22 cellular contexts compared by ENCODE assay signal in genomic region chr3:171933441-171933840, GRCh38.
DNase-seq lines count a peak whose midpoint lies in the region; ATAC-seq, FAIRE-seq and TF ChIP-seq lines count a peak whose summit lies in the region.
"Had no signal": no experiment of that assay in that cellular context is flagged by ENCODE, and none has a peak within 500 bp of the region (broad histone marks: within the 10 kb centered on the region; RNA-seq: fewer than 3 reads in every experiment).

No MANE protein-coding gene starts in this region.

- H2AFZ ChIP-seq in astrocyte (ENCODE audit: low read depth, low read length): no peak overlapping the region

- H3K27ac ChIP-seq in astrocyte (ENCODE audit: low read depth, low read length): no peak overlapping the region
- H3K27ac ChIP-seq: 22Rv1, BLaER1, C4-2B had no signal

- H4K20me1 ChIP-seq in astrocyte (ENCODE audit: insufficient read depth, low read length): no peaks in the 10 kb centered on the region
- H4K20me1 ChIP-seq: BLaER1 had no signal

- no peak for FAIRE-seq in astrocyte (lab: Jason Lieb, UNC)
- FAIRE-seq: A204.1, GM19239, H54 had no signal

- H3K27ac Mint-ChIP-seq in astrocyte (ENCODE audit: unreplicated experiment): no peak overlapping the region
- H3K27ac Mint-ChIP-seq in naive thymus-derived CD8-positive, alpha-beta T cell: no peak overlapping the region
- H3K27ac Mint-ChIP-seq: B cell; CD8-positive, alpha-beta T cell; HFFc6 had no signal

- H3K4me3 Mint-ChIP-seq in astrocyte (ENCODE audit: unreplicated experiment): no peak overlapping the region
- H3K4me3 Mint-ChIP-seq in naive thymus-derived CD8-positive, alpha-beta T cell: no peak overlapping the region
- H3K4me3 Mint-ChIP-seq: B cell; CD4-positive, CD25-positive, alpha-beta regulatory T cell; CD8-positive, alpha-beta T cell; HFFc6 had no signal

- ATAC-seq in GM21825 (IDR thresholded peaks at IDR 0.05; ENCODE audit: unreplicated experiment) (no peak), HG02840 (IDR thresholded peaks at IDR 0.05; ENCODE audit: low FRiP score, unreplicated experiment) (no peak)
- no peak for ATAC-seq in naive thymus-derived CD8-positive, alpha-beta T cell
- ATAC-seq: CD8-positive, alpha-beta T cell had no signal

- H3K4me1 Mint-ChIP-seq in astrocyte (ENCODE audit: low read depth, unreplicated experiment): peaks cover 13% of the 10 kb centered on the region
- peaks cover 0 to 3% (median 0%) of the 10 kb centered on the region in 4 donors for H3K4me1 Mint-ChIP-seq in naive thymus-derived CD8-positive, alpha-beta T cell
- H3K4me1 Mint-ChIP-seq: B cell had no signal

- H3K27me3 Mint-ChIP-seq in astrocyte (ENCODE audit: low read depth, unreplicated experiment): no peaks in the 10 kb centered on the region
- H3K27me3 Mint-ChIP-seq in naive thymus-derived CD8-positive, alpha-beta T cell: peaks cover 0 to 8% (median 2%) of the 10 kb centered on the region in 5 donors

- POLR2A ChIA-PET in naive thymus-derived CD8-positive, alpha-beta T cell (lab: Charles Lee): no interaction called here

- H3K9me3 Mint-ChIP-seq in astrocyte (ENCODE audit: unreplicated experiment): no peaks in the 10 kb centered on the region
- H3K9me3 Mint-ChIP-seq in naive thymus-derived CD8-positive, alpha-beta T cell: no peaks in the 10 kb centered on the region
- H3K9me3 Mint-ChIP-seq: CD4-positive, CD25-positive, alpha-beta regulatory T cell; CD8-positive, alpha-beta T cell; HFFc6 had no signal

- H3K4me1 ChIP-seq in astrocyte (ENCODE audit: insufficient read depth, low read length): peaks cover 7% of the 10 kb centered on the region
- H3K4me1 ChIP-seq: BLaER1, HAP-1 had no signal

- H3K27me3 ChIP-seq in astrocyte (ENCODE audit: insufficient read depth, low read length): no peaks in the 10 kb centered on the region
- H3K27me3 ChIP-seq: BLaER1 had no signal

- no peak overlapping the region for H3K9ac ChIP-seq in astrocyte (ENCODE audit: low read length)
- H3K9ac ChIP-seq: BLaER1 had no signal

- H3K79me2 ChIP-seq in astrocyte (ENCODE audit: insufficient read depth, low read length): no peaks in the 10 kb centered on the region

- no peak overlapping the region for H3K4me2 ChIP-seq in astrocyte (ENCODE audit: low read length)
- H3K4me2 ChIP-seq: BLaER1 had no signal

- H3K36me3 Mint-ChIP-seq in astrocyte (ENCODE audit: low read depth, unreplicated experiment): no peaks in the 10 kb centered on the region
- no peaks in the 10 kb centered on the region for H3K36me3 Mint-ChIP-seq in naive thymus-derived CD8-positive, alpha-beta T cell
- H3K36me3 Mint-ChIP-seq: CD4-positive, CD25-positive, alpha-beta regulatory T cell; CD8-positive, alpha-beta T cell had no signal

- no peaks in the 10 kb centered on the region for H3K36me3 ChIP-seq in astrocyte (ENCODE audit: insufficient read depth, low read length)
- H3K36me3 ChIP-seq: BLaER1, HAP-1 had no signal

- no peaks in the 10 kb centered on the region for H3K9me3 ChIP-seq in astrocyte (ENCODE audit: insufficient read depth, low read depth, low read length)
- H3K9me3 ChIP-seq: BLaER1, HAP-1 had no signal

- DNase-seq in COLO829 (ENCODE audit: low spot score) (peak; percentile 36), NCI-H526 treated with DMSO at 0.1 percent for 48 hours (lab: John Stamatoyannopoulos, UW) (peak; percentile 25), astrocyte (ENCODE audit: low read depth) (peak; percentile 38), kidney tubule cell (ENCODE audit: low spot score) (peak; percentile 27), NCI-H510A treated with DMSO at 0.1 percent for 48 hours (lab: John Stamatoyannopoulos, UW) (no peak)
- DNase-seq in naive thymus-derived CD8-positive, alpha-beta T cell: no peak
- DNase-seq: CD4-positive, CD25-positive, alpha-beta regulatory T cell; CD8-positive, alpha-beta T cell; DMS53; DMS79 treated with DMSO at 0.1 percent for 48 hours; GOT3; HFFc6 had no signal

- H3K4me3 ChIP-seq in astrocyte (ENCODE audit: insufficient read depth, low read depth, low read length): no peak overlapping the region
- H3K4me3 ChIP-seq: BLaER1, HAP-1 had no signal

- TF ChIP-seq CTCF in astrocyte (IDR thresholded peaks at IDR 0.05; ENCODE audit: insufficient read depth, low read depth, low read length): no peak

Comparison
In these comparisons a context has a peak if more than half of its experiments do, and no peak if none do; other contexts are left out.
1. DNase-seq: peak in COLO829 (single experiment), NCI-H526 treated with DMSO at 0.1 percent for 48 hours (single experiment), astrocyte (single experiment) and kidney tubule cell (single experiment); none in naive thymus-derived CD8-positive, alpha-beta T cell (0 of 10) and NCI-H510A treated with DMSO at 0.1 percent for 48 hours (single experiment).